In genomic region chr15:88866295-88866881, GRCh38 we compare ENCODE assay signal across 18 cellular contexts. TPM values are rescaled to one million over a fixed set of nuclear protein-coding genes. Genes with fewer than 3 reads are reported as not detected.
DNase-seq lines count a peak whose midpoint lies in the region; ATAC-seq, FAIRE-seq and TF ChIP-seq lines count a peak whose summit lies in the region.
"Had no signal": no experiment of that assay in that cellular context is flagged by ENCODE, and none has a peak within 500 bp of the region (broad histone marks: within the 10 kb centered on the region; RNA-seq: fewer than 3 reads in every experiment).

No MANE protein-coding gene starts in this region.

- CTCF ChIA-PET in K562 (lab: Yijun Ruan, JAX; ENCODE audit: low intra/inter-chr PET ratio) = no interaction called here
- CTCF ChIA-PET in PC-9 (lab: Charles Lee) = no interaction called here
- CTCF ChIA-PET in GM10248 (lab: Yijun Ruan, JAX) = no interaction called here

- H3K9ac ChIP-seq in MM.1S (ENCODE audit: low read length) = no peak overlapping the region
- H3K9ac ChIP-seq in K562 (ENCODE audit: insufficient read depth in 1 of 2, low read depth in 2 of 2, low read length in 2 of 2) = peak overlapping the region in 1 of 2 experiments; percentile 37; a peak in 1 of 4 replicates

- H3K27me3 ChIP-seq in MM.1S (replicated peaks; ENCODE audit: insufficient read depth, low read length) (no peaks in the 10 kb centered on the region), K562 (ENCODE audit: control insufficient read depth in 2 of 2, insufficient read depth in 2 of 2, low read length in 2 of 2) (peaks cover 8 to 21% of the 10 kb centered on the region in 2 experiments; a peak in 4 of 5 replicates), PC-9 (ENCODE audit: insufficient read depth, low read depth) (peaks cover 78% of the 10 kb centered on the region)

- no peaks in the 10 kb centered on the region for H3K9me3 Mint-ChIP-seq in natural killer cell treated with Interleukin-12 subunit alpha and Interleukin-12 subunit beta and Interleukin-15 and Interleukin-18, amount 100 ng/mL, for 72 hours
- H3K9me3 Mint-ChIP-seq in natural killer cell = no peaks in the 10 kb centered on the region
- H3K9me3 Mint-ChIP-seq: CD8-positive, alpha-beta T cell had no signal

- in situ Hi-C loops in K562 (cut with MboI) = no loop called here

- peaks cover 0 to 3% of the 10 kb centered on the region in 2 donors for H3K4me1 Mint-ChIP-seq in natural killer cell treated with Interleukin-12 subunit alpha and Interleukin-12 subunit beta and Interleukin-15 and Interleukin-18, amount 100 ng/mL, for 72 hours (ENCODE audit: low read depth in 2 of 2)
- H3K4me1 Mint-ChIP-seq in natural killer cell = no peaks in the 10 kb centered on the region

- BruUV-seq in K562 (replicated peaks; lab: Mats Ljungman, UMichigan) (no TSS peak), PC-9 (replicated peaks; lab: Mats Ljungman, UMichigan) (no TSS peak)

- no peak overlapping the region for H3K4me3 Mint-ChIP-seq in natural killer cell treated with Interleukin-12 subunit alpha and Interleukin-12 subunit beta and Interleukin-15 and Interleukin-18, amount 100 ng/mL, for 72 hours
- H3K4me3 Mint-ChIP-seq in natural killer cell = no peak overlapping the region
- H3K4me3 Mint-ChIP-seq: CD4-positive, CD25-positive, alpha-beta regulatory T cell; CD8-positive, alpha-beta T cell had no signal

- WGBS in K562 (ENCODE audit: insufficient coverage, low coverage, missing lambda C conversion rate) = 78% methylated on average over 10 of the region's 10 CpGs

- no peak for ATAC-seq in natural killer cell treated with Interleukin-12 subunit alpha and Interleukin-12 subunit beta and Interleukin-15 and Interleukin-18, amount 100 ng/mL, for 72 hours
- ATAC-seq in natural killer cell (no peak), K562 (no peak), GM21390 (IDR thresholded peaks at IDR 0.05; ENCODE audit: unreplicated experiment) (no peak)
- ATAC-seq: CD8-positive, alpha-beta T cell; GM12878 had no signal

- intact Hi-C loops in natural killer cell (cut with micrococcal nuclease) (no loop called here), K562 (cut with micrococcal nuclease) (no loop called here), PC-9 (cut with micrococcal nuclease; ENCODE audit: unreplicated experiment) (no loop called here)

- TF ChIP-seq CTCF in natural killer cell (IDR thresholded peaks at IDR 0.05) (no peak), MM.1S (IDR thresholded peaks at IDR 0.05; ENCODE audit: low read length) (no peak), K562 (IDR thresholded peaks at IDR 0.05 in 2 of 3, conservative IDR thresholded peaks at IDR 0.05 in 1 of 3; ENCODE audit: insufficient read depth in 2 of 3, low read depth in 1 of 3, low read length in 3 of 3) (no peak), PC-9 (conservative IDR thresholded peaks at IDR 0.05) (no peak), GM10248 (IDR thresholded peaks at IDR 0.05; ENCODE audit: control extremely low read depth, extremely low read depth, low read depth, missing control alignments) (no peak)

- FAIRE-seq in K562 (lab: Jason Lieb, UNC) = no peak
- FAIRE-seq: G401.6, GM12878, H54 had no signal

- DNase-seq in natural killer cell treated with Interleukin-12 subunit alpha and Interleukin-12 subunit beta and Interleukin-15 and Interleukin-18, amount 100 ng/mL, for 72 hours (ENCODE audit: low spot score) = peak; percentile 31
- DNase-seq in natural killer cell (no peak), MM.1S (no peak), K562 (ENCODE audit: extremely low read depth in 1 of 4, low spot score in 3 of 4) (no peak), PC-9 (no peak), GM10248 (ENCODE audit: extremely low spot score) (no peak)
- DNase-seq: C1 segment of cervical spinal cord; Caco-2; CD4-positive, CD25-positive, alpha-beta regulatory T cell; CD8-positive, alpha-beta T cell; DMS153; DND-41; GOT3 had no signal

- H3K9me3 ChIP-seq in MM.1S (replicated peaks; ENCODE audit: insufficient read depth, low read length) (no peaks in the 10 kb centered on the region), K562 (replicated peaks; ENCODE audit: control insufficient read depth, insufficient read depth, low read depth, low read length) (no peaks in the 10 kb centered on the region), PC-9 (ENCODE audit: insufficient read depth, low read depth) (no peaks in the 10 kb centered on the region)
- H3K9me3 ChIP-seq: Caco-2 had no signal

- peak overlapping the region; percentile 73; the same call in 1 of the 2 replicates for H3K27ac ChIP-seq in MM.1S (ENCODE audit: low read length)
- peak overlapping the region; percentile 8; the same call in 1 of the 3 replicates for H3K27ac ChIP-seq in K562 (ENCODE audit: extremely low read depth, low read depth, low read length)
- H3K27ac ChIP-seq in PC-9 = no peak overlapping the region

- H2AFZ ChIP-seq in MM.1S (ENCODE audit: low read length) (no peak overlapping the region), K562 (ENCODE audit: low read depth, low read length) (peak overlapping the region; percentile 85), PC-9 (no peak overlapping the region)

- H3K4me3 ChIP-seq in MM.1S (ENCODE audit: low read length) = no peak overlapping the region
- H3K4me3 ChIP-seq in K562 = no peak overlapping the region
- H3K4me3 ChIP-seq in PC-9 = no peak overlapping the region
- H3K4me3 ChIP-seq: GM12878, HAP-1 had no signal

- no peak for TF ChIP-seq EP300 in K562 (IDR thresholded peaks at IDR 0.05; ENCODE audit: low read length)

- TF ChIP-seq POLR2A in K562 (conservative IDR thresholded peaks at IDR 0.05) = no peak

- no peaks in the 10 kb centered on the region for H3K36me3 ChIP-seq in MM.1S (replicated peaks; ENCODE audit: insufficient read depth, low read length)
- H3K36me3 ChIP-seq in K562 (ENCODE audit: control insufficient read depth, insufficient read depth, low read length) = no peaks in the 10 kb centered on the region
- H3K36me3 ChIP-seq in PC-9 (ENCODE audit: low read depth) = no peaks in the 10 kb centered on the region
- H3K36me3 ChIP-seq: HAP-1 had no signal

- no peaks in the 10 kb centered on the region for H4K20me1 ChIP-seq in MM.1S (ENCODE audit: insufficient read depth, low read length)
- no peaks in the 10 kb centered on the region for H4K20me1 ChIP-seq in K562 (replicated peaks; ENCODE audit: control insufficient read depth, insufficient read depth, low read length)
- no peaks in the 10 kb centered on the region for H4K20me1 ChIP-seq in PC-9 (ENCODE audit: insufficient read depth)

- H3K4me1 ChIP-seq in MM.1S (ENCODE audit: low read length) = peaks cover 21% of the 10 kb centered on the region
- H3K4me1 ChIP-seq in K562 (replicated peaks in 1 of 2; ENCODE audit: control insufficient read depth in 2 of 2, insufficient read depth in 2 of 2, low read length in 2 of 2) = peaks cover 17 to 23% of the 10 kb centered on the region in 2 experiments; a peak in 4 of 5 replicates
- H3K4me1 ChIP-seq in PC-9 (replicated peaks; ENCODE audit: insufficient read depth) = no peaks in the 10 kb centered on the region
- H3K4me1 ChIP-seq: Caco-2, HAP-1 had no signal

- TF ChIP-seq RAD21 in K562 (CRISPR knock-in tag; conservative IDR thresholded peaks at IDR 0.05 in 1 of 2, IDR thresholded peaks at IDR 0.05 in 1 of 2) = no peak

- POLR2A ChIA-PET in K562 (lab: Yijun Ruan, JAX) = interaction anchor here (1.3 kb wide), 1 partner anchor 8 kb away, joined by 3 read pairs; no protein-coding TSS in a partner anchor
- POLR2A ChIA-PET in PC-9 (lab: Charles Lee; ENCODE audit: unreplicated experiment) = no interaction called here
- POLR2A ChIA-PET in GM10248 (lab: Yijun Ruan, JAX) = no interaction called here

- H3K9me2 ChIP-seq in MM.1S (replicated peaks; ENCODE audit: insufficient read depth, low read length) (no peaks in the 10 kb centered on the region), PC-9 (ENCODE audit: insufficient read depth) (no peaks in the 10 kb centered on the region)

- no peak overlapping the region for H3K27ac Mint-ChIP-seq in natural killer cell treated with Interleukin-12 subunit alpha and Interleukin-12 subunit beta and Interleukin-15 and Interleukin-18, amount 100 ng/mL, for 72 hours
- H3K27ac Mint-ChIP-seq in natural killer cell = no peak overlapping the region
- H3K27ac Mint-ChIP-seq: CD8-positive, alpha-beta T cell had no signal

- H3K4me2 ChIP-seq in MM.1S (ENCODE audit: low read depth, low read length) (peak overlapping the region; percentile 39; the same call in 1 of the 2 replicates), K562 (ENCODE audit: insufficient read depth, low read length) (peak overlapping the region; percentile 58; the same call in 1 of the 2 replicates), PC-9 (no peak overlapping the region)

- H3K9me1 ChIP-seq in K562 (ENCODE audit: control insufficient read depth, insufficient read depth, low read length) = peaks cover 2% of the 10 kb centered on the region

- H3K79me2 ChIP-seq in MM.1S (ENCODE audit: low read length) (no peaks in the 10 kb centered on the region), K562 (ENCODE audit: control insufficient read depth, insufficient read depth, low read length) (no peaks in the 10 kb centered on the region), PC-9 (ENCODE audit: low read depth) (no peaks in the 10 kb centered on the region)

- peaks cover 5 to 10% of the 10 kb centered on the region in 2 donors for H3K27me3 Mint-ChIP-seq in natural killer cell treated with Interleukin-12 subunit alpha and Interleukin-12 subunit beta and Interleukin-15 and Interleukin-18, amount 100 ng/mL, for 72 hours
- peaks cover 8 to 13% of the 10 kb centered on the region in 2 donors for H3K27me3 Mint-ChIP-seq in natural killer cell (ENCODE audit: low read depth in 2 of 2)
- H3K27me3 Mint-ChIP-seq: CD4-positive, CD25-positive, alpha-beta regulatory T cell had no signal

- H3K36me3 Mint-ChIP-seq in natural killer cell treated with Interleukin-12 subunit alpha and Interleukin-12 subunit beta and Interleukin-15 and Interleukin-18, amount 100 ng/mL, for 72 hours = no peaks in the 10 kb centered on the region
- H3K36me3 Mint-ChIP-seq in natural killer cell = no peaks in the 10 kb centered on the region
- H3K36me3 Mint-ChIP-seq: CD8-positive, alpha-beta T cell had no signal

- H3F3A ChIP-seq in MM.1S (ENCODE audit: insufficient read depth, low read length) = peaks cover 10% of the 10 kb centered on the region; the same call in 1 of the 2 replicates
- no peaks in the 10 kb centered on the region for H3F3A ChIP-seq in PC-9 (ENCODE audit: insufficient read depth, low read depth)

RNA-seq across cellular contexts. Expression of gene HAPLN3, which starts 29.0 kb away (rescaled TPM):
- 100 to 1,000 TPM; 138 to 203 TPM for total RNA-seq in natural killer cell treated with Interleukin-12 subunit alpha and Interleukin-12 subunit beta and Interleukin-15 and Interleukin-18, amount 100 ng/mL, for 72 hours
- total RNA-seq in natural killer cell = 10 to 100 TPM; 10.1 to 10.8 (median 10.4) TPM
- total RNA-seq in K562 (2011; cell fraction: chromatin; rRNA removed; ENCODE audit: low replicate concordance) = 5.6 and 9.6 TPM in 2 replicates
- total RNA-seq in K562 (2011; cell fraction: nucleolus; rRNA removed) = 6.2 and 6.8 TPM in 2 replicates
- total RNA-seq in K562 (2011; cell fraction: nucleoplasm; rRNA removed) = 4.9 and 5.9 TPM in 2 replicates
- total RNA-seq in K562 (2014; rRNA removed) = 1.9 and 2.1 TPM in 2 replicates
- total RNA-seq in K562 (2014; rRNA removed; fragmentation: Illumina TruSeq; extraction: Trizol) = 0.35 and 0.36 TPM in 2 replicates
- total RNA-seq in K562 (2015; rRNA removed; fragmentation: Illumina TruSeq; extraction: Trizol) = 0.65 and 1.0 TPM in 2 replicates
- 1.9 and 2.4 TPM in 2 replicates for total RNA-seq in K562 (2021)
- 0.71 and 2.1 TPM in 2 replicates for polyA plus RNA-seq in K562 (2011; rRNA removed)
- 1.4 and 2.3 TPM in 2 replicates for polyA plus RNA-seq in K562 (2011; cell fraction: cytosol; rRNA removed)
- polyA plus RNA-seq in K562 (2011; cell fraction: nucleus; rRNA removed) = 9.4 and 14.2 TPM in 2 replicates
- polyA plus RNA-seq in K562 (2012) = 1.6 and 4.0 TPM in 2 replicates
- polyA plus RNA-seq in K562 (2014; fragmentation: Illumina TruSeq; extraction: Trizol) = 0.59 and 1.00 TPM in 2 replicates
- under 1 TPM; 0.04 to 0.06 TPM for polyA plus RNA-seq in K562 (2014; fragmentation: Nextera tagmentation; extraction: Ambion mirVana)
- 2.0 and 3.4 TPM in 2 replicates for polyA plus RNA-seq in K562 (2014; rRNA removed)
- polyA minus RNA-seq in K562 (2011; rRNA and poly(A)+ RNA removed) = 0.77 and 0.99 TPM in 2 replicates
- polyA minus RNA-seq in K562 (2011; cell fraction: cytosol; rRNA and poly(A)+ RNA removed) = 2.5 TPM in 1 of 2 replicates, not detected in the other
- polyA minus RNA-seq in K562 (2011; cell fraction: nucleus; rRNA and poly(A)+ RNA removed) = 1.1 and 1.8 TPM in 2 replicates
- 2.4 and 3.8 TPM in 2 replicates for total RNA-seq in PC-9 (2021)

RNA-seq across cellular contexts. Expression of gene MFGE8, which starts 46.8 kb away (rescaled TPM):
- 10 to 100 TPM; 10.9 to 46.2 TPM for total RNA-seq in natural killer cell treated with Interleukin-12 subunit alpha and Interleukin-12 subunit beta and Interleukin-15 and Interleukin-18, amount 100 ng/mL, for 72 hours
- total RNA-seq in natural killer cell (100 to 1,000 TPM in 1 of 3 donors, 10 to 100 TPM in 2; 39.0 to 110 (median 72.5) TPM), K562 (2014; rRNA removed) (62.3 and 73.1 TPM in 2 replicates), K562 (2014; rRNA removed; fragmentation: Illumina TruSeq; extraction: Trizol) (24.9 and 31.3 TPM in 2 replicates), K562 (2015; rRNA removed; fragmentation: Illumina TruSeq; extraction: Trizol) (35.4 and 36.3 TPM in 2 replicates), K562 (2021) (129 and 142 TPM in 2 replicates), PC-9 (2021) (54.5 and 64.3 TPM in 2 replicates)
- 609 and 1,242 TPM in 2 replicates for total RNA-seq in K562 (2011; cell fraction: chromatin; rRNA removed; ENCODE audit: low replicate concordance)
- total RNA-seq in K562 (2011; cell fraction: nucleolus; rRNA removed) = 770 and 804 TPM in 2 replicates
- total RNA-seq in K562 (2011; cell fraction: nucleoplasm; rRNA removed) = 668 and 702 TPM in 2 replicates
- polyA plus RNA-seq in K562 (2011; rRNA removed) (85.1 and 148 TPM in 2 replicates), K562 (2014; fragmentation: Illumina TruSeq; extraction: Trizol) (93.6 and 109 TPM in 2 replicates), K562 (2014; fragmentation: Nextera tagmentation; extraction: Ambion mirVana) (1 to 10 TPM; 2.3 to 3.1 TPM), K562 (2014; rRNA removed) (113 and 119 TPM in 2 replicates)
- polyA plus RNA-seq in K562 (2011; cell fraction: cytosol; rRNA removed) = 115 and 120 TPM in 2 replicates
- 355 and 465 TPM in 2 replicates for polyA plus RNA-seq in K562 (2011; cell fraction: nucleus; rRNA removed)
- 147 and 220 TPM in 2 replicates for polyA plus RNA-seq in K562 (2012)
- polyA minus RNA-seq in K562 (2011; rRNA and poly(A)+ RNA removed) = 62.6 and 80.1 TPM in 2 replicates
- polyA minus RNA-seq in K562 (2011; cell fraction: cytosol; rRNA and poly(A)+ RNA removed) = 71.4 and 82.5 TPM in 2 replicates
- 120 and 137 TPM in 2 replicates for polyA minus RNA-seq in K562 (2011; cell fraction: nucleus; rRNA and poly(A)+ RNA removed)

Comparison
In these comparisons a context has a peak if more than half of its experiments do, and no peak if none do; other contexts are left out.
1. RNA of gene HAPLN3, which starts 29.0 kb away (total RNA-seq): 138 to 203 TPM in natural killer cell treated with Interleukin-12 subunit alpha and Interleukin-12 subunit beta and Interleukin-15 and Interleukin-18, amount 100 ng/mL, for 72 hours; 10.1 to 10.8 TPM in natural killer cell, 2.4 to 3.8 TPM in PC-9 and 0.35 to 9.6 TPM in K562; every median in the first group is over 10 times any median in the second.